ENCODE assay signal across 14 cellular contexts in genomic region chr11:80899381-80899780, GRCh38.
DNase-seq lines count a peak whose midpoint lies in the region; ATAC-seq and TF ChIP-seq lines count a peak whose summit lies in the region.
"Had no signal": no experiment of that assay in that cellular context is flagged by ENCODE, and none has a peak within 500 bp of the region (broad histone marks: within the 10 kb centered on the region; RNA-seq: fewer than 3 reads in every experiment).

No MANE protein-coding gene starts in this region.

- TF ChIP-seq CTCF in RWPE1 (conservative IDR thresholded peaks at IDR 0.05; ENCODE audit: low read depth) (no peak), foreskin keratinocyte (conservative IDR thresholded peaks at IDR 0.05) (no peak), GM20000 (IDR thresholded peaks at IDR 0.05; ENCODE audit: extremely low read depth, missing control alignments) (no peak)

- DNase-seq in RWPE1 (ENCODE audit: low spot score) (peak; percentile 5), foreskin keratinocyte (peak; percentile 70 to 75), GM20000 (ENCODE audit: low spot score) (no peak), NCI-H1417 treated with DMSO at 0.1 percent for 48 hours (lab: John Stamatoyannopoulos, UW) (no peak), nucleus accumbens (lab: John Stamatoyannopoulos, UW) (no peak), NCI-H82 (lab: John Stamatoyannopoulos, UW) (no peak)
- DNase-seq: activated CD4-positive, alpha-beta T cell treated with anti-CD3 and anti-CD28 coated beads, Interleukin-2, amount 50 U/mL, for 1 hour; activated naive CD8-positive, alpha-beta T cell treated with anti-CD3 and anti-CD28 coated beads, Interleukin-2, amount 50 U/mL, for 24 hours; left lung; upper lobe of left lung had no signal

- peaks cover 7% of the 10 kb centered on the region for H3K4me1 ChIP-seq in foreskin keratinocyte
- H3K4me1 ChIP-seq: left lung, upper lobe of left lung had no signal

- ATAC-seq in GM19043 (IDR thresholded peaks at IDR 0.05; ENCODE audit: low read depth, unreplicated experiment) (peak; percentile 42), HG03378 (IDR thresholded peaks at IDR 0.05; ENCODE audit: unreplicated experiment) (peak; percentile 71), foreskin keratinocyte (peak; percentile 84)
- ATAC-seq: activated naive CD8-positive, alpha-beta T cell treated with anti-CD3 and anti-CD28 coated beads, Interleukin-2, amount 50 U/mL, for 24 hours; GM23338; left lung had no signal

- POLR2A ChIA-PET in RWPE1 (lab: Yijun Ruan, JAX; ENCODE audit: low non-redundant PET): no interaction called here

- H3K27me3 ChIP-seq in foreskin keratinocyte: no peaks in the 10 kb centered on the region
- H3K27me3 ChIP-seq: left lung, upper lobe of left lung had no signal

- H3K27ac ChIP-seq in RWPE1: no peak overlapping the region
- H3K27ac ChIP-seq in foreskin keratinocyte: no peak overlapping the region
- H3K27ac ChIP-seq: left lung, prostate gland, upper lobe of left lung had no signal

- CTCF ChIA-PET in RWPE1 (lab: Yijun Ruan, JAX): no interaction called here

Comparison
In these comparisons a context has a peak if more than half of its experiments do, and no peak if none do; other contexts are left out.
1. DNase-seq: peak in RWPE1 (single experiment) and foreskin keratinocyte (2 of 2); none in GM20000 (single experiment), NCI-H1417 treated with DMSO at 0.1 percent for 48 hours (single experiment), nucleus accumbens (0 of 56) and NCI-H82 (single experiment).
2. Peak in every context shown above with its lines, with median percentiles within 50 percentile points of each other: ATAC-seq.